In the genomic region with DNA sequence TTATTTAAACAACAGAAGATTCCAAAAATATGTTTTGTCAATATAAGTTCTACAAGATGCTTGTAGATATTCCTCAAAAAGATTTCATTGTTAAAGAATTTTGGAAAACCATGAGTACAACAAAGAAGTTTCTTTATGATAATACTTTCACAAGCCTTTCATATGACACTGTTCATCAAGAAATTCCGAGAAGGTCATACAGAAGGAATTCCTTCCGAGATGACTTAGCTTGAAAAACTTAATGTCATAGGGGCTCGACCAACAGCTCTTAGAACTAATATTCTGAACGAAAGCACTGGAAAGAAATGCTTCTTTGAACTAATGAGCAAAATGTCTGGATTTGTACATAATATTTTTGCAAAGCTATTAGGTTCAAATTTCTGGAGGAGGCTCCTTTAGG, we compare ENCODE assay signal across 18 cellular contexts.
DNase-seq lines count a peak whose midpoint lies in the region; ATAC-seq and TF ChIP-seq lines count a peak whose summit lies in the region.
"Had no signal": no experiment of that assay in that cellular context is flagged by ENCODE, and none has a peak within 500 bp of the region (broad histone marks: within the 10 kb centered on the region; RNA-seq: fewer than 3 reads in every experiment).

No MANE protein-coding gene starts in this region.

- no peaks in the 10 kb centered on the region for H3K9me3 ChIP-seq in adipocyte (ENCODE audit: control insufficient read depth, low read length)

- no peak overlapping the region for H3K9ac ChIP-seq in adipocyte (ENCODE audit: low read length)
- H3K9ac ChIP-seq: BLaER1 treated with 17β-estradiol and CSF1 and Interleukin-3, amounts not matched to agents 10 nM and 100 nM had no signal

- no peaks in the 10 kb centered on the region for H3K36me3 ChIP-seq in adipocyte (ENCODE audit: control insufficient read depth, insufficient read depth, low read length, severe bottlenecking)
- H3K36me3 ChIP-seq: BLaER1 treated with 17β-estradiol and CSF1 and Interleukin-3, amounts not matched to agents 10 nM and 100 nM had no signal

- TF ChIP-seq CTCF in HFFc6 (IDR thresholded peaks at IDR 0.05), result no peak
- no peak for TF ChIP-seq CTCF in mesothelial cell of epicardium (IDR thresholded peaks at IDR 0.05; ENCODE audit: unreplicated experiment)

- H3K4me1 Mint-ChIP-seq in HFFc6 (ENCODE audit: low read depth) (peaks cover 56% of the 10 kb centered on the region), mesothelial cell of epicardium (peaks cover 24% of the 10 kb centered on the region)
- H3K4me1 Mint-ChIP-seq: B cell, GM23338 had no signal

- no peak for ATAC-seq in HG03045 (IDR thresholded peaks at IDR 0.05; ENCODE audit: unreplicated experiment)
- ATAC-seq in HG02973 (IDR thresholded peaks at IDR 0.05; ENCODE audit: unreplicated experiment), result no peak
- ATAC-seq: CD8-positive, alpha-beta T cell; GM23338; HepG2 had no signal

- H3K4me1 ChIP-seq in adipocyte (ENCODE audit: control insufficient read depth, insufficient read depth, low read length), result no peaks in the 10 kb centered on the region
- H3K4me1 ChIP-seq: BLaER1 treated with 17β-estradiol and CSF1 and Interleukin-3, amounts not matched to agents 10 nM and 100 nM had no signal

- no peaks in the 10 kb centered on the region for H3K27me3 ChIP-seq in adipocyte (replicated peaks; ENCODE audit: control insufficient read depth, insufficient read depth, low read length)
- H3K27me3 ChIP-seq: BLaER1 treated with 17β-estradiol and CSF1 and Interleukin-3, amounts not matched to agents 10 nM and 100 nM had no signal

- no peak overlapping the region for H3K4me3 ChIP-seq in adipocyte (ENCODE audit: low read length)
- H3K4me3 ChIP-seq: BLaER1 treated with 17β-estradiol and CSF1 and Interleukin-3, amounts not matched to agents 10 nM and 100 nM; GM23338 had no signal

- no peaks in the 10 kb centered on the region; the same call in 1 of the 2 replicates for H3K27me3 Mint-ChIP-seq in HFFc6 (ENCODE audit: insufficient read depth)
- H3K27me3 Mint-ChIP-seq in mesothelial cell of epicardium (ENCODE audit: low read depth), result no peaks in the 10 kb centered on the region
- H3K27me3 Mint-ChIP-seq: B cell had no signal

- H3K4me3 Mint-ChIP-seq in HFFc6 (peak overlapping the region; percentile 54; the same call in 1 of the 2 replicates), mesothelial cell of epicardium (no peak overlapping the region)
- H3K4me3 Mint-ChIP-seq: B cell; CD8-positive, alpha-beta T cell; GM23338 had no signal

- DNase-seq in EL (peak; percentile 34), HFFc6 (peak; percentile 28), adipocyte (ENCODE audit: low read depth) (peak; percentile 35), mesothelial cell of epicardium (ENCODE audit: low spot score in 2 of 2, unreplicated experiment in 2 of 2) (no peak), midbrain (lab: John Stamatoyannopoulos, UW) (no peak), DMS79 treated with DMSO at 0.1 percent for 48 hours (lab: John Stamatoyannopoulos, UW) (no peak)
- DNase-seq: Calu3; CD8-positive, alpha-beta T cell; DND-41; GF-D8; HCEC 1CT; KG1 had no signal

- H3K9me3 Mint-ChIP-seq in HFFc6, result no peaks in the 10 kb centered on the region; the same call in 1 of the 2 replicates
- H3K9me3 Mint-ChIP-seq in mesothelial cell of epicardium, result peaks cover 30% of the 10 kb centered on the region
- H3K9me3 Mint-ChIP-seq: CD8-positive, alpha-beta T cell had no signal

- H3K27ac Mint-ChIP-seq in HFFc6, result peak overlapping the region; percentile 76
- peak overlapping the region; percentile 34 for H3K27ac Mint-ChIP-seq in mesothelial cell of epicardium
- H3K27ac Mint-ChIP-seq: B cell; CD8-positive, alpha-beta T cell; GM23338 had no signal

- H3K36me3 Mint-ChIP-seq in HFFc6 (ENCODE audit: low read depth) (peaks cover 8% of the 10 kb centered on the region; the same call in 1 of the 2 replicates), mesothelial cell of epicardium (no peaks in the 10 kb centered on the region)
- H3K36me3 Mint-ChIP-seq: CD8-positive, alpha-beta T cell had no signal

Comparison
In these comparisons a context has a peak if more than half of its experiments do, and no peak if none do; other contexts are left out.
1. DNase-seq: peak in EL (single experiment), HFFc6 (single experiment) and adipocyte (single experiment); none in mesothelial cell of epicardium (0 of 2), midbrain (single experiment) and DMS79 treated with DMSO at 0.1 percent for 48 hours (single experiment).